In genomic region chr22:23401910-23402274, GRCh38 we compare ENCODE assay signal across 14 cellular contexts.
DNase-seq lines count a peak whose midpoint lies in the region; ATAC-seq, FAIRE-seq and TF ChIP-seq lines count a peak whose summit lies in the region.
"Had no signal": no experiment of that assay in that cellular context is flagged by ENCODE, and none has a peak within 500 bp of the region (broad histone marks: within the 10 kb centered on the region; RNA-seq: fewer than 3 reads in every experiment).

No MANE protein-coding gene starts in this region.

- peak overlapping the region; percentile 92 for H2AFZ ChIP-seq in PC-3 (ENCODE audit: low read length)

- POLR2A ChIA-PET in CD8-positive, alpha-beta memory T cell (lab: Charles Lee) = no interaction called here
- POLR2A ChIA-PET in PC-3 (lab: Charles Lee; ENCODE audit: unreplicated experiment) = no interaction called here

- H3K27ac Mint-ChIP-seq in CD8-positive, alpha-beta memory T cell = no peak overlapping the region
- H3K27ac Mint-ChIP-seq in activated T-cell treated with anti-CD3 and anti-CD28 coated beads, Interleukin-2, amount 50 U/mL, for 72 hours = no peak overlapping the region

- ATAC-seq in PC-3 = no peak
- no peak for ATAC-seq in activated T-cell treated with anti-CD3 and anti-CD28 coated beads, Interleukin-2, amount 50 U/mL, for 72 hours (replicated peaks in 1 of 2)
- ATAC-seq in GM18909 (IDR thresholded peaks at IDR 0.05; ENCODE audit: poor library complexity, unreplicated experiment) = no peak
- no peak for ATAC-seq in GM21423 (IDR thresholded peaks at IDR 0.05; ENCODE audit: unreplicated experiment)

- TF ChIP-seq POLR2A in esophagus squamous epithelium (IDR thresholded peaks at IDR 0.05) (no peak), GM12892 (IDR thresholded peaks at IDR 0.05; ENCODE audit: low read depth, low read length) (no peak)

- H3K27ac ChIP-seq in CD8-positive, alpha-beta memory T cell (ENCODE audit: low read depth, low read length) = no peak overlapping the region
- H3K27ac ChIP-seq in PC-3 (ENCODE audit: low read length) = no peak overlapping the region
- H3K27ac ChIP-seq in esophagus squamous epithelium = no peak overlapping the region
- H3K27ac ChIP-seq: HL-60, neutrophil, SJCRH30 had no signal

- H3K4me3 ChIP-seq in CD8-positive, alpha-beta memory T cell (ENCODE audit: low read length) = no peak overlapping the region
- H3K4me3 ChIP-seq in PC-3 (ENCODE audit: low read length) (peak overlapping the region; percentile 64), esophagus squamous epithelium (peak overlapping the region; percentile 12 to 59 (median 37))
- H3K4me3 ChIP-seq: SJCRH30 had no signal

- no peaks in the 10 kb centered on the region for H3F3A ChIP-seq in PC-3 (ENCODE audit: low read length, unreplicated experiment)

- H4K20me1 ChIP-seq in PC-3 (ENCODE audit: low read length) = no peaks in the 10 kb centered on the region

- H3K4me1 ChIP-seq in CD8-positive, alpha-beta memory T cell (ENCODE audit: insufficient read depth, low read length) = no peaks in the 10 kb centered on the region
- H3K4me1 ChIP-seq in PC-3 (ENCODE audit: insufficient read depth, low read length) (no peaks in the 10 kb centered on the region), esophagus squamous epithelium (peaks cover 0 to 12% (median 0%) of the 10 kb centered on the region in 3 donors)

- no peaks in the 10 kb centered on the region for H3K36me3 ChIP-seq in CD8-positive, alpha-beta memory T cell (ENCODE audit: insufficient read depth, low read length)
- no peaks in the 10 kb centered on the region for H3K36me3 ChIP-seq in PC-3 (ENCODE audit: low read depth, low read length)
- no peaks in the 10 kb centered on the region for H3K36me3 ChIP-seq in esophagus squamous epithelium
- H3K36me3 ChIP-seq: neutrophil, SJCRH30 had no signal

- no TSS peak for BruUV-seq in PC-3 (replicated peaks; lab: Mats Ljungman, UMichigan)

- H3K9me2 ChIP-seq in PC-3 (replicated peaks; ENCODE audit: low read length) = no peaks in the 10 kb centered on the region

- H3K79me2 ChIP-seq in PC-3 (ENCODE audit: low read length) = no peaks in the 10 kb centered on the region

- H3K27me3 Mint-ChIP-seq in CD8-positive, alpha-beta memory T cell = peaks cover 3 to 7% of the 10 kb centered on the region in 2 donors
- no peaks in the 10 kb centered on the region for H3K27me3 Mint-ChIP-seq in activated T-cell treated with anti-CD3 and anti-CD28 coated beads, Interleukin-2, amount 50 U/mL, for 72 hours (ENCODE audit: low read depth)

- no peaks in the 10 kb centered on the region for H3K4me1 Mint-ChIP-seq in CD8-positive, alpha-beta memory T cell
- no peaks in the 10 kb centered on the region for H3K4me1 Mint-ChIP-seq in activated T-cell treated with anti-CD3 and anti-CD28 coated beads, Interleukin-2, amount 50 U/mL, for 72 hours (ENCODE audit: low read depth)
- H3K4me1 Mint-ChIP-seq: central memory CD8-positive, alpha-beta T cell had no signal

- no peaks in the 10 kb centered on the region for H3K9me3 Mint-ChIP-seq in CD8-positive, alpha-beta memory T cell
- H3K9me3 Mint-ChIP-seq in activated T-cell treated with anti-CD3 and anti-CD28 coated beads, Interleukin-2, amount 50 U/mL, for 72 hours = no peaks in the 10 kb centered on the region
- H3K9me3 Mint-ChIP-seq: central memory CD8-positive, alpha-beta T cell had no signal

- intact Hi-C loops in PC-3 (cut with micrococcal nuclease) (loop anchor here (1.0 kb wide), 1 partner anchor 137 kb away; no protein-coding TSS in a partner anchor), esophagus squamous epithelium (cut with DNase I) (loop anchor here (5.0 kb wide), 1 partner anchor 135 kb away; no protein-coding TSS in a partner anchor), posterior vena cava (cut with DNase I) (loop anchor here in 1 of 2 donors (10.0 kb wide), 1 partner anchor 153 kb away; no protein-coding TSS in a partner anchor)

- no peaks in the 10 kb centered on the region for H3K36me3 Mint-ChIP-seq in CD8-positive, alpha-beta memory T cell
- no peaks in the 10 kb centered on the region for H3K36me3 Mint-ChIP-seq in activated T-cell treated with anti-CD3 and anti-CD28 coated beads, Interleukin-2, amount 50 U/mL, for 72 hours (ENCODE audit: insufficient read depth in 2 of 2)

- DNase-seq in CD8-positive, alpha-beta memory T cell = no peak
- no peak for DNase-seq in PC-3
- DNase-seq in esophagus squamous epithelium (lab: John Stamatoyannopoulos, UW) = no peak
- peak; percentile 71 for DNase-seq in posterior vena cava (ENCODE audit: low spot score)
- no peak for DNase-seq in activated T-cell treated with anti-CD3 and anti-CD28 coated beads, Interleukin-2, amount 50 U/mL, for 72 hours
- DNase-seq in GM12892 (ENCODE audit: insufficient read length) = no peak
- DNase-seq: NCI-H187 treated with DMSO at 0.1 percent for 48 hours, SJCRH30 had no signal

- FAIRE-seq in GM12892 (lab: Jason Lieb, UNC) = no peak
- FAIRE-seq: H54 had no signal

- CTCF ChIA-PET in CD8-positive, alpha-beta memory T cell (lab: Charles Lee) = no interaction called here
- CTCF ChIA-PET in PC-3 (lab: Charles Lee) = no interaction called here

- WGBS in esophagus squamous epithelium, 2 donors = no CpG with 5 or more reads among the region's 14 CpGs

- H3K4me3 Mint-ChIP-seq in CD8-positive, alpha-beta memory T cell = peak overlapping the region in 4 of 7 donors; percentile 35 to 84 (median 62)
- H3K4me3 Mint-ChIP-seq in activated T-cell treated with anti-CD3 and anti-CD28 coated beads, Interleukin-2, amount 50 U/mL, for 72 hours = peak overlapping the region in 1 of 2 donors; percentile 31

- no peaks in the 10 kb centered on the region for H3K9me3 ChIP-seq in CD8-positive, alpha-beta memory T cell (ENCODE audit: low read length)
- H3K9me3 ChIP-seq in PC-3 (ENCODE audit: low read length) (no peaks in the 10 kb centered on the region), esophagus squamous epithelium (no peaks in the 10 kb centered on the region)
- H3K9me3 ChIP-seq: neutrophil, SJCRH30 had no signal

- peak overlapping the region; percentile 89 for H3K4me2 ChIP-seq in PC-3 (ENCODE audit: low read length)

- TF ChIP-seq CTCF in PC-3 (conservative IDR thresholded peaks at IDR 0.05; ENCODE audit: low read depth, low read length) = no peak
- no peak for TF ChIP-seq CTCF in esophagus squamous epithelium (IDR thresholded peaks at IDR 0.05)

- peak overlapping the region; percentile 37; the same call in 1 of the 2 replicates for H3K9ac ChIP-seq in PC-3 (ENCODE audit: low read length)

- no peaks in the 10 kb centered on the region for H3K27me3 ChIP-seq in CD8-positive, alpha-beta memory T cell (ENCODE audit: insufficient read depth, low read length, poor library complexity, severe bottlenecking)
- H3K27me3 ChIP-seq in PC-3 (ENCODE audit: low read length) = no peaks in the 10 kb centered on the region
- H3K27me3 ChIP-seq in esophagus squamous epithelium = peaks cover 0 to 30% (median 0%) of the 10 kb centered on the region in 4 donors
- H3K27me3 ChIP-seq: SJCRH30 had no signal
